24 cellular contexts compared by ENCODE assay signal in the genomic region with DNA sequence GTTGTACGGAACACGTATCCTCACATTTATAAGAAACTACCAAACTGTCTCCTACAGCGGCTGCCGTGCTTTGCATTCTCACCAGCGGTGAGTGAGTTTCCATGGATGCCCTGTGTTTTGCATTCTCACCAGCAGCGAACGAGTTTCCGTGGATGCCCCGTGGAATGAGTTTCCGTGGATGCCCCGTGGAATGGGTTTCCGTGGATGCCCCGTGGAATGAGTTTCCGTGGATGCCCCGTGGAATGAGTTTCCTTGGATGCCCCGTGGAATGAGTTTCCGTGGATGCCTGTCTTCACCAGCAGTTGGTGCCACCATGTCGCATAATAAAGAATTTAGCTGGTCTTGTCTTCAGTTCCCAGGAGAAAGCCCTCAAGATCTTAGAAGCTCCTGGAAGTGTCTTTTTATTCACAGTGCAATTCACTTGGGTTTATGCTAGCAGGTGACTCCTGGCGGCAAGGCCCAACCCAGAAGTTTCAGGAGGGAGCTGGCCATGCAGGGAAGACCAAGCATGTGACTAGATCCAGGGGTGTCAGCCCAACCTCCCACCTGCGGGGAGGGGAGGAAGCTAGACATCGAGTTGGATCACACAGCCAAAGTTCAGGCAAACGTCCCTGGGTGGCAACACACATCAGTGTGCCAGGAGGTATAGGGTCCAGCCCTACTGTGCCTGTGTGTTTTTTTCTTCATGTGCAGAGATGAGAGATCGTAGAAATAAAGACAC.
"Had no signal": no experiment of that assay in that cellular context is flagged by ENCODE, and none has a peak within 500 bp of the region (broad histone marks: within the 10 kb centered on the region; RNA-seq: fewer than 3 reads in every experiment).

No MANE protein-coding gene starts in this region.

- FAIRE-seq: frontal cortex had no signal

- H3K4me3 ChIP-seq: pancreas, prostate gland, smooth muscle cell, suprapubic skin, tibial artery had no signal

- H3K27ac Mint-ChIP-seq: activated CD4-positive, alpha-beta memory T cell treated with anti-CD3 and anti-CD28 coated beads for 36 hours; activated CD4-positive, alpha-beta T cell treated with anti-CD3 and anti-CD28 coated beads, Interleukin-2, amount 10 ng/mL, durations not matched to agents 24 days and 14 days; activated naive CD8-positive, alpha-beta T cell treated with anti-CD3 and anti-CD28 coated beads, Interleukin-2, amount 50 U/mL, for 24 hours; activated T-helper 1 cell treated with anti-CD3 and anti-CD28 coated beads, Interleukin-12 subunit alpha, Interleukin-12 subunit beta, Interleukin-2, Interleukin-4 antibody, amounts not matched to agents 30 ng/mL and 10 ng/mL and 1 ng/mL, durations not matched to agents 14 hours and 24 hours and 36 hours had no signal

- H3K36me3 ChIP-seq: pancreas, prostate gland had no signal

- DNase-seq: activated CD4-positive, alpha-beta memory T cell treated with anti-CD3 and anti-CD28 coated beads for 36 hours; activated CD4-positive, alpha-beta T cell treated with anti-CD3 and anti-CD28 coated beads, Interleukin-2, amount 10 ng/mL, durations not matched to agents 24 days and 14 days; activated CD4-positive, CD25-positive, alpha-beta regulatory T cell treated with anti-CD3 and anti-CD28 coated beads, Interleukin-2, amount 50 U/mL, for 72 hours; activated CD8-positive, alpha-beta memory T cell treated with anti-CD3 and anti-CD28 coated beads, Interleukin-2, amount 50 U/mL, for 4 hours; activated gamma-delta T cell; activated naive CD4-positive, alpha-beta T cell treated with anti-CD3 and anti-CD28 coated beads, Interleukin-2, amount 50 U/mL, for 16 hours; activated naive CD8-positive, alpha-beta T cell treated with anti-CD3 and anti-CD28 coated beads, Interleukin-2, amount 50 U/mL, for 24 hours; activated T-cell treated with anti-CD3 and anti-CD28 coated beads, Interleukin-2, amount 50 U/mL, for 1 hour; amygdala; central memory CD4-positive, alpha-beta T cell; effector CD8-positive, alpha-beta T cell; left ventricle myocardium superior; retina; stimulated activated CD4-positive, alpha-beta T cell treated with anti-CD3 and anti-CD28 coated beads, Interleukin-1b, Interleukin-23, amount 100 ng/mL, for 48 hours; stimulated activated CD4-positive, alpha-beta T cell treated with anti-CD3 and anti-CD28 coated beads, Interleukin-4, amount 100 ng/mL, for 4 hours; stimulated activated CD8-positive, alpha-beta memory T cell treated with anti-CD3 and anti-CD28 coated beads, Interleukin-4, amount 100 ng/mL, for 48 hours; T-helper 2 cell; tibial artery had no signal

- H3K4me3 Mint-ChIP-seq: activated CD4-positive, alpha-beta memory T cell treated with anti-CD3 and anti-CD28 coated beads for 36 hours; activated CD4-positive, alpha-beta T cell treated with anti-CD3 and anti-CD28 coated beads, Interleukin-2, amount 10 ng/mL, durations not matched to agents 24 days and 14 days; activated naive CD8-positive, alpha-beta T cell treated with anti-CD3 and anti-CD28 coated beads, Interleukin-2, amount 50 U/mL, for 24 hours; activated T-helper 1 cell treated with anti-CD3 and anti-CD28 coated beads, Interleukin-12 subunit alpha, Interleukin-12 subunit beta, Interleukin-2, Interleukin-4 antibody, amounts not matched to agents 30 ng/mL and 10 ng/mL and 1 ng/mL, durations not matched to agents 14 hours and 24 hours and 36 hours had no signal

- ATAC-seq: activated naive CD8-positive, alpha-beta T cell treated with anti-CD3 and anti-CD28 coated beads, Interleukin-2, amount 50 U/mL, for 24 hours had no signal

- H3K27me3 ChIP-seq: pancreas, suprapubic skin, tibial artery had no signal

- H3K9me3 ChIP-seq: pancreas, prostate gland, suprapubic skin, tibial artery had no signal

- H3K27ac ChIP-seq: pancreas, prostate gland, suprapubic skin, tibial artery had no signal

- H3K27me3 Mint-ChIP-seq: activated CD4-positive, alpha-beta memory T cell treated with anti-CD3 and anti-CD28 coated beads for 36 hours; activated naive CD8-positive, alpha-beta T cell treated with anti-CD3 and anti-CD28 coated beads, Interleukin-2, amount 50 U/mL, for 24 hours had no signal

- H3K4me1 ChIP-seq: prostate gland, suprapubic skin, tibial artery had no signal

- H3K9me3 Mint-ChIP-seq: activated CD4-positive, alpha-beta memory T cell treated with anti-CD3 and anti-CD28 coated beads for 36 hours; activated CD4-positive, alpha-beta T cell treated with anti-CD3 and anti-CD28 coated beads, Interleukin-2, amount 10 ng/mL, durations not matched to agents 24 days and 14 days; activated naive CD8-positive, alpha-beta T cell treated with anti-CD3 and anti-CD28 coated beads, Interleukin-2, amount 50 U/mL, for 24 hours; activated T-helper 1 cell treated with anti-CD3 and anti-CD28 coated beads, Interleukin-12 subunit alpha, Interleukin-12 subunit beta, Interleukin-2, Interleukin-4 antibody, amounts not matched to agents 30 ng/mL and 10 ng/mL and 1 ng/mL, durations not matched to agents 14 hours and 24 hours and 36 hours had no signal

- H3K36me3 Mint-ChIP-seq: activated CD4-positive, alpha-beta memory T cell treated with anti-CD3 and anti-CD28 coated beads for 36 hours had no signal
